1 cellular context compared by ENCODE assay signal in the genomic region with DNA sequence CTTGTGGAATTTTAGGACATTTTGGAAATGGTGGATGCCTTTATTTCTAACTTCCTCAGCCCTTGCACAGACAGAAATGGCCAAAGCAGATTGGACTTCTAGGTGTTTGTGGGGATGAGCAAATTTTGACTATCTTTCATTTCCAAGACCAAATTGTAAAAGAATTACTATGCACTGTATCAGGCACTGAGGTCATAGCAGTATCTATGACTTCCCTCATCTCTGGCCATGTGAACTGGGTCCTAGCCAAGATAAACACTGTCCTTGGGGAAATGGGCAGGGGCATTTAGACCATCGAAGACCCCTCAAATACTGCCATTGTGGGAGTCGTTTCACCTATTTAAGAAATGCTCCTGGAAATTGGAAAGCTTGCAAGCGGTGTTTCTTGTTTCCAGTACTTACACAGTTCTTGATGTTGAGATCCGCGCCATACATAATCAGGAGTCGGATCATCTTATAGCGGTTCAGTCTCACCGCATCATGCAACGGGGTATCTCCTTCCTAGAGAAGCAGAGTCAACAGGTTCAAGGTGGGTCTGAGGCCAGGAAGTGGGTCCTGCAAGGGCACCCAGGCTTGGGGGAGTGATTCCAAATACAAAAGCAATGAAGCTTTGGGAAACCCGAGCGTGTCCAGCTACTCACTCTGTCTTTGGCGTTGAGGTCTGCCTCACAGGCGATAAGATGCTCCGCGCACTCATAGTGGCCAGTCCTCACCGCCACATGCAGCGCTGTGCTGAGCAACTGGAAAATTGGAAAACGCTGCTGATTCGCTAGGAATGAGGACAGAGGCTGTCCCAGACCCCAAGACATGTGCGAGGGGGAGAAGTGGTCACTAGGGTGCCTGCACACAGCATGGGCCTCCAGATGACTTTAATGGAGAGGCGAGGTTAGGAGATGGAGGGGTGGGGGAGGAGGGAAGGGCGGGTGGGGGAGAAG.
TF ChIP-seq lines count a peak whose summit lies in the region.

No MANE protein-coding gene starts in this region.

TF ChIP-seq in IMR-90, 13 proteins besides CTCF, POLR2A, EP300 and RAD21:
- TF ChIP-seq FOS (IDR thresholded peaks at IDR 0.05; ENCODE audit: low read depth, low read length) = no peak
- TF ChIP-seq SMC3 (IDR thresholded peaks at IDR 0.05; ENCODE audit: low read depth, low read length) = no peak
- TF ChIP-seq USF2 (IDR thresholded peaks at IDR 0.05; ENCODE audit: low read depth, low read length) = no peak
- TF ChIP-seq, protein P1, sequence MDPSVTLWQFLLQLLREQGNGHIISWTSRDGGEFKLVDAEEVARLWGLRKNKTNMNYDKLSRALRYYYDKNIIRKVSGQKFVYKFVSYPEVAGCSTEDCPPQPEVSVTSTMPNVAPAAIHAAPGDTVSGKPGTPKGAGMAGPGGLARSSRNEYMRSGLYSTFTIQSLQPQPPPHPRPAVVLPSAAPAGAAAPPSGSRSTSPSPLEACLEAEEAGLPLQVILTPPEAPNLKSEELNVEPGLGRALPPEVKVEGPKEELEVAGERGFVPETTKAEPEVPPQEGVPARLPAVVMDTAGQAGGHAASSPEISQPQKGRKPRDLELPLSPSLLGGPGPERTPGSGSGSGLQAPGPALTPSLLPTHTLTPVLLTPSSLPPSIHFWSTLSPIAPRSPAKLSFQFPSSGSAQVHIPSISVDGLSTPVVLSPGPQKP (IDR thresholded peaks at IDR 0.05; ENCODE audit: borderline replicate concordance, low read depth, low read length) = no peak
